22 cellular contexts compared by ENCODE assay signal in the genomic region with DNA sequence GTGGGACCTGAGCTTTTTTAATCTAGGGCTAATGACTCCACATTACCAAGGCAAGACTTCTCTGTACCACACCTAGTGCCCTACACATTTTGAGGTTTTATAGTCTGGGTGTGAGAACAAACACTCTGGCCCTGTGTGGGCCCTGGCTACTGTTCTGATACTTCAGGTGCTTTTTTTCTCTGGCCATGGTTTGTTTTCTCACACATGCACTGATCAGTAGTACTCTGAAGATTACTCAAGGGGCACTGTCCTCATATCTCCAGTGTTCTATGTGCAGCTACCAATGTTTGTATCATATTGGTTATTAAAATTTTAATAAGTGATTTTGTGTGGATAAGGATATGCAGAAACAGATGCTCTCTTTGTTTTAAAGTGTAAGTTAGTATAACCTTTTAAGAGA.
"Had no signal": no experiment of that assay in that cellular context is flagged by ENCODE, and none has a peak within 500 bp of the region (broad histone marks: within the 10 kb centered on the region; RNA-seq: fewer than 3 reads in every experiment).

No MANE protein-coding gene starts in this region.

- H3K4me1 ChIP-seq: foreskin keratinocyte, left ventricle myocardium inferior, right atrium auricular region had no signal

- H3K27me3 Mint-ChIP-seq: activated B cell treated with CpG ODN at 0.5 μM for 24 hours, progenitor cell of endocrine pancreas had no signal

- H3K4me3 Mint-ChIP-seq: activated B cell treated with CpG ODN at 0.5 μM for 24 hours; activated T-helper 1 cell treated with anti-CD3 and anti-CD28 coated beads, Interleukin-12 subunit alpha, Interleukin-12 subunit beta, Interleukin-2, Interleukin-4 antibody, amounts not matched to agents 30 ng/mL and 10 ng/mL and 1 ng/mL, durations not matched to agents 14 hours and 24 hours and 36 hours; nephron had no signal

- H3K27ac ChIP-seq: brain microvascular endothelial cell, foreskin keratinocyte, left ventricle myocardium inferior, right atrium auricular region, skin epidermis, suprapubic skin had no signal

- H3K27ac Mint-ChIP-seq: activated B cell treated with CpG ODN at 0.5 μM for 24 hours; activated T-helper 1 cell treated with anti-CD3 and anti-CD28 coated beads, Interleukin-12 subunit alpha, Interleukin-12 subunit beta, Interleukin-2, Interleukin-4 antibody, amounts not matched to agents 30 ng/mL and 10 ng/mL and 1 ng/mL, durations not matched to agents 14 hours and 24 hours and 36 hours; nephron; progenitor cell of endocrine pancreas had no signal

- H3K36me3 ChIP-seq: brain microvascular endothelial cell, left ventricle myocardium inferior, right atrium auricular region, suprapubic skin had no signal

- DNase-seq: activated B cell treated with CpG ODN at 0.5 μM for 24 hours; activated CD4-positive, alpha-beta T cell treated with anti-CD3 and anti-CD28 coated beads for 48 hours; activated naive CD4-positive, alpha-beta T cell; anterior cingulate cortex; brain microvascular endothelial cell; effector CD8-positive, alpha-beta T cell; foreskin keratinocyte; glutamatergic neuron; hypothalamus; kidney; left ventricle myocardium inferior; nucleus accumbens; stimulated activated CD4-positive, alpha-beta T cell treated with anti-CD3 and anti-CD28 coated beads, Interleukin-15, amount 100 ng/mL, for 24 hours; stimulated activated CD4-positive, alpha-beta T cell treated with anti-CD3 and anti-CD28 coated beads, Interleukin-4, amount 100 ng/mL, for 1 hour; stimulated activated naive CD4-positive, alpha-beta T cell treated with Interleukin-2 at 50 U/mL for 16 hours; trophoblast cell had no signal

- H3K27me3 ChIP-seq: brain microvascular endothelial cell, foreskin keratinocyte, right atrium auricular region, suprapubic skin had no signal

- ATAC-seq: foreskin keratinocyte had no signal

- H3K4me3 ChIP-seq: left ventricle myocardium inferior, right atrium auricular region, skin epidermis, suprapubic skin had no signal
